In genomic region chr6:104639671-104640070, GRCh38 we compare ENCODE assay signal across 8 cellular contexts.
A peak's percentile ranks its signal among the peaks of the same experiment; 100 is the strongest.
DNase-seq lines count a peak whose midpoint lies in the region; ATAC-seq and TF ChIP-seq lines count a peak whose summit lies in the region.

No MANE protein-coding gene starts in this region.

- no peaks in the 10 kb centered on the region for H3K27me3 ChIP-seq in fibroblast of lung (ENCODE audit: control insufficient read depth, insufficient read depth, low read length)

- H3K9me3 ChIP-seq in fibroblast of lung (ENCODE audit: control insufficient read depth, insufficient read depth, low read depth, low read length) = no peaks in the 10 kb centered on the region

- no peak for TF ChIP-seq CTCF in fibroblast of lung (conservative IDR thresholded peaks at IDR 0.05 in 1 of 2, IDR thresholded peaks at IDR 0.05 in 1 of 2; ENCODE audit: low read depth in 1 of 2, low read length in 2 of 2)

- no peak overlapping the region for H3K4me2 ChIP-seq in fibroblast of lung (ENCODE audit: extremely low read depth, insufficient read depth, low read length)

- ATAC-seq in GM21381 (IDR thresholded peaks at IDR 0.05; ENCODE audit: unreplicated experiment) (peak; percentile 92), HG03521 (IDR thresholded peaks at IDR 0.05; ENCODE audit: unreplicated experiment) (peak; percentile 91)

- H3K36me3 ChIP-seq in fibroblast of lung (ENCODE audit: control insufficient read depth, insufficient read depth, low read length) = no peaks in the 10 kb centered on the region

- H4K20me1 ChIP-seq in fibroblast of lung (ENCODE audit: control insufficient read depth, extremely low read depth, insufficient read depth, low read length) = no peaks in the 10 kb centered on the region

- H3K27ac ChIP-seq in fibroblast of lung (ENCODE audit: insufficient read depth, low read length) = no peak overlapping the region

- no peaks in the 10 kb centered on the region for H3K4me1 ChIP-seq in fibroblast of lung (ENCODE audit: control insufficient read depth, extremely low read depth, insufficient read depth, low read length)

- H3K9ac ChIP-seq in fibroblast of lung (ENCODE audit: insufficient read depth, low read length) = no peak overlapping the region

- DNase-seq in Ammon's horn (ENCODE audit: low spot score) = peak; percentile 32
- peak; percentile 4 to 68 for DNase-seq in fibroblast of lung (ENCODE audit: low read depth in 2 of 2)
- no peak for DNase-seq in NCI-H774 (lab: John Stamatoyannopoulos, UW)
- DNase-seq in stimulated activated CD4-positive, alpha-beta T cell treated with anti-CD3 and anti-CD28 coated beads, Interleukin-2, amount 100 ng/mL, for 24 hours = no peak
- DNase-seq in HUDEP-2 (lab: John Stamatoyannopoulos, UW; ENCODE audit: unreplicated experiment in 76 of 76) = no peak
- no peak for DNase-seq in NCI-H82 (lab: John Stamatoyannopoulos, UW)

- no peak overlapping the region for H3K4me3 ChIP-seq in fibroblast of lung (replicated peaks in 1 of 4; ENCODE audit: control extremely low read depth in 1 of 4, insufficient read depth in 1 of 4, low read depth in 3 of 4, low read length in 4 of 4)

- no peak overlapping the region for H2AFZ ChIP-seq in fibroblast of lung (ENCODE audit: low read length)

- H3K79me2 ChIP-seq in fibroblast of lung (ENCODE audit: control insufficient read depth, insufficient read depth, low read length) = no peaks in the 10 kb centered on the region

Comparison
In these comparisons a context has a peak if more than half of its experiments do, and no peak if none do; other contexts are left out.
1. DNase-seq: peak in Ammon's horn (single experiment) and fibroblast of lung (2 of 2); none in NCI-H774 (single experiment), stimulated activated CD4-positive, alpha-beta T cell treated with anti-CD3 and anti-CD28 coated beads, Interleukin-2, amount 100 ng/mL, for 24 hours (0 of 2), HUDEP-2 (0 of 76) and NCI-H82 (single experiment).